30 cellular contexts compared by ENCODE assay signal in genomic region chr7:53113424-53113823, GRCh38.
"Had no signal": no experiment of that assay in that cellular context is flagged by ENCODE, and none has a peak within 500 bp of the region (broad histone marks: within the 10 kb centered on the region; RNA-seq: fewer than 3 reads in every experiment).

No MANE protein-coding gene starts in this region.

- DNase-seq: activated B cell treated with CpG ODN at 0.5 μM for 24 hours; activated CD4-positive, alpha-beta memory T cell treated with anti-CD3 and anti-CD28 coated beads for 36 hours; activated CD4-positive, alpha-beta T cell treated with anti-CD3 and anti-CD28 coated beads for 4 hours; activated CD4-positive, alpha-beta T cell treated with anti-CD3 and anti-CD28 coated beads, Interleukin-2, amount 10 ng/mL, durations not matched to agents 24 days and 14 days; activated CD4-positive, alpha-beta T cell treated with anti-CD3 and anti-CD28 coated beads, Interleukin-2, amount 50 U/mL, for 1 hour; activated CD4-positive, alpha-beta T cell treated with anti-CD3 and anti-CD28 coated beads, Interleukin-2, amount 50 U/mL, for 4 hours; activated CD4-positive, CD25-positive, alpha-beta regulatory T cell treated with anti-CD3 and anti-CD28 coated beads, Interleukin-2, amount 50 U/mL, for 72 hours; activated CD8-positive, alpha-beta memory T cell treated with anti-CD3 and anti-CD28 coated beads, Interleukin-2, amount 50 U/mL, for 4 hours; activated CD8-positive, alpha-beta T cell treated with anti-CD3 and anti-CD28 coated beads for 36 hours; activated effector memory CD4-positive, alpha-beta T cell treated with Interleukin-2 at 50 U/mL for 16 hours; activated gamma-delta T cell; activated naive CD4-positive, alpha-beta T cell treated with anti-CD3 and anti-CD28 coated beads, Interleukin-2, amount 10 ng/mL, durations not matched to agents 7 days and 5 days; activated naive CD4-positive, alpha-beta T cell treated with Interleukin-2 at 50 U/mL for 16 hours; activated naive CD8-positive, alpha-beta T cell treated with anti-CD3 and anti-CD28 coated beads, Interleukin-2, amount 10 ng/mL, durations not matched to agents 7 days and 5 days; activated naive CD8-positive, alpha-beta T cell treated with anti-CD3 and anti-CD28 coated beads, Interleukin-2, amount 50 U/mL, for 24 hours; activated T-cell treated with anti-CD3 and anti-CD28 coated beads for 4 hours; activated T-cell treated with anti-CD3 and anti-CD28 coated beads, Interleukin-2, amount 50 U/mL, for 1 hour; activated T-cell treated with anti-CD3 and anti-CD28 coated beads, Interleukin-2, amount 50 U/mL, for 4 hours; activated T-cell treated with anti-CD3 and anti-CD28 coated beads, Interleukin-2, amount 50 U/mL, for 72 hours; amygdala; anterior cingulate cortex; body of pancreas; brain microvascular endothelial cell; caudate nucleus; cerebellar nuclear complex; T-helper 1 cell; T-helper 2 cell; T-helper 9 cell had no signal

- H3K27ac ChIP-seq: body of pancreas, brain microvascular endothelial cell, breast epithelium, VCaP had no signal

- H3K36me3 ChIP-seq: brain microvascular endothelial cell, breast epithelium had no signal

- H3K27me3 ChIP-seq: body of pancreas, brain microvascular endothelial cell, breast epithelium had no signal

- H3K9me3 ChIP-seq: body of pancreas, breast epithelium had no signal

- H3K4me1 ChIP-seq: body of pancreas, breast epithelium had no signal

- H3K4me3 ChIP-seq: body of pancreas, breast epithelium had no signal

- ATAC-seq: activated CD8-positive, alpha-beta T cell treated with anti-CD3 and anti-CD28 coated beads for 36 hours; activated naive CD8-positive, alpha-beta T cell treated with anti-CD3 and anti-CD28 coated beads, Interleukin-2, amount 50 U/mL, for 24 hours; activated T-cell treated with anti-CD3 and anti-CD28 coated beads, Interleukin-2, amount 50 U/mL, for 4 hours; activated T-cell treated with anti-CD3 and anti-CD28 coated beads, Interleukin-2, amount 50 U/mL, for 72 hours; body of pancreas had no signal
